ENCODE assay signal across 8 cellular contexts in the genomic region with DNA sequence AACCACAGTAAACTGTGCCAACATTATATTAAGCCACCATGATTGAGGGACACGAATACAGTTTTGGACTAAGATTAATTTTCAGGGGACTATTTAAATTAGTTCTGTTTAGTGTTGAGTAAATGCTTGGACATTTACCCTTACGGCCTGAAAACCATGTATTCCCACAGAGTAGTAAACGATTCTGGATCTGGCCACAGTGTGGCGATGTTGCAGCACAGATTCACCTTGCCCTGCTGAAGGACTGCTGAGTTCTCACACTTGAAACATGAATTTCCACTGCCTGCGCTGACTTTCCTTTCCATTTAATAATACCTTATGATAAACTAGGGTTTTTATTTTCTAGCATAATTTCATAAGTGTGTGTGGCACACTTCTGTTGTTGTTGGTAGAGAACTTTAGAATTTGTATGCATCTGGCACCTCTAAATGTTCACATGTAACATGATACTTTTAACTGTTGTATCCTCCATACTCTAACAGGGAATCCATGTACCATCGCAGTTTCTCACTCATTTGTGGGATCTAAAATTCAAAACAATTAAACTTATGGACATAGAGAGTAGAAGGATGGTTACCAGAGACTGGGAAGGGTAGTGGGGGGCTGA. TPM values are rescaled to one million over a fixed set of nuclear protein-coding genes. Genes with fewer than 3 reads are reported as not detected.
DNase-seq lines count a peak whose midpoint lies in the region; ATAC-seq and TF ChIP-seq lines count a peak whose summit lies in the region.

No MANE protein-coding gene starts in this region.

- WGBS in ovary, 3 donors: 8 to 14% (median 11%) methylated on average over 6 of the region's 6 CpGs

- no peak overlapping the region for H2AFZ ChIP-seq in OCI-LY1 (ENCODE audit: low read length)

- TF ChIP-seq CTCF in DOHH2 (IDR thresholded peaks at IDR 0.05; ENCODE audit: low read depth, low read length, poor library complexity, severe bottlenecking): peak; percentile 85
- TF ChIP-seq CTCF in OCI-LY1 (IDR thresholded peaks at IDR 0.05; ENCODE audit: low read length): peak; percentile 86
- TF ChIP-seq CTCF in foreskin fibroblast (IDR thresholded peaks at IDR 0.05; ENCODE audit: low read depth, low read length): peak; percentile 83
- TF ChIP-seq CTCF in ovary (IDR thresholded peaks at IDR 0.05): peak; percentile 42 to 71 (median 56)

- H3K9me3 ChIP-seq in DOHH2 (ENCODE audit: control insufficient read depth, insufficient read depth, low read length) (no peaks in the 10 kb centered on the region), OCI-LY1 (ENCODE audit: low read length) (no peaks in the 10 kb centered on the region), ovary (no peaks in the 10 kb centered on the region)
- H3K9me3 ChIP-seq in effector memory CD4-positive, alpha-beta T cell (ENCODE audit: control insufficient read depth, low read length): no peaks in the 10 kb centered on the region

- H3K4me3 ChIP-seq in DOHH2 (ENCODE audit: low read length) (no peak overlapping the region), OCI-LY1 (ENCODE audit: low read depth, low read length, poor library complexity, severe bottlenecking) (no peak overlapping the region), foreskin fibroblast (ENCODE audit: low read depth in 1 of 2, low read length in 2 of 2) (no peak overlapping the region), ovary (no peak overlapping the region)
- no peak overlapping the region for H3K4me3 ChIP-seq in effector memory CD4-positive, alpha-beta T cell (ENCODE audit: insufficient read depth, low read depth, low read length, poor library complexity, severe bottlenecking)

- no peaks in the 10 kb centered on the region for H3K36me3 ChIP-seq in DOHH2 (ENCODE audit: control insufficient read depth, low read length)
- no peaks in the 10 kb centered on the region for H3K36me3 ChIP-seq in OCI-LY1 (ENCODE audit: insufficient read depth, low read length)
- no peaks in the 10 kb centered on the region for H3K36me3 ChIP-seq in ovary
- H3K36me3 ChIP-seq in effector memory CD4-positive, alpha-beta T cell (ENCODE audit: control insufficient read depth, insufficient read depth, low read length): no peaks in the 10 kb centered on the region

- H3K4me1 ChIP-seq in DOHH2 (ENCODE audit: control insufficient read depth, low read length) (peaks cover 6% of the 10 kb centered on the region), OCI-LY1 (ENCODE audit: insufficient read depth, low read length, severe bottlenecking) (no peaks in the 10 kb centered on the region), ovary (ENCODE audit: insufficient read depth) (no peaks in the 10 kb centered on the region)
- no peaks in the 10 kb centered on the region for H3K4me1 ChIP-seq in effector memory CD4-positive, alpha-beta T cell (ENCODE audit: control insufficient read depth, insufficient read depth, low read length, poor library complexity, severe bottlenecking)

- no peaks in the 10 kb centered on the region for H3K36me3 Mint-ChIP-seq in activated T-cell treated with anti-CD3 and anti-CD28 coated beads, Interleukin-2, amount 50 U/mL, for 4 hours (ENCODE audit: insufficient read depth)

- H4K20me1 ChIP-seq in DOHH2 (ENCODE audit: control insufficient read depth, insufficient read depth, low read depth, low read length) (no peaks in the 10 kb centered on the region), OCI-LY1 (ENCODE audit: insufficient read depth, low read length) (no peaks in the 10 kb centered on the region)

- no peaks in the 10 kb centered on the region for H3K9me2 ChIP-seq in DOHH2 (replicated peaks; ENCODE audit: control insufficient read depth, low read length)
- H3K9me2 ChIP-seq in OCI-LY1 (ENCODE audit: low read depth, low read length): no peaks in the 10 kb centered on the region

- H3K4me2 ChIP-seq in DOHH2 (ENCODE audit: low read length) (0 out of 2 replicates have a peak overlapping the region, but pooled peaks have one; percentile 18), OCI-LY1 (ENCODE audit: low read length) (no peak overlapping the region)

- no peak overlapping the region for H3K9ac ChIP-seq in OCI-LY1 (ENCODE audit: low read length)

- H3F3A ChIP-seq in DOHH2 (ENCODE audit: control insufficient read depth, insufficient read depth) (no peaks in the 10 kb centered on the region), OCI-LY1 (ENCODE audit: insufficient read depth, low read length) (no peaks in the 10 kb centered on the region)

- no peaks in the 10 kb centered on the region for H3K4me1 Mint-ChIP-seq in activated T-cell treated with anti-CD3 and anti-CD28 coated beads, Interleukin-2, amount 50 U/mL, for 4 hours (ENCODE audit: low read depth)

- H3K4me3 Mint-ChIP-seq in activated T-cell treated with anti-CD3 and anti-CD28 coated beads, Interleukin-2, amount 50 U/mL, for 4 hours: no peak overlapping the region

- H3K27ac ChIP-seq in DOHH2 (ENCODE audit: low read depth, low read length): no peak overlapping the region
- no peak overlapping the region for H3K27ac ChIP-seq in OCI-LY1 (ENCODE audit: low read depth, low read length, poor library complexity, severe bottlenecking)
- no peak overlapping the region for H3K27ac ChIP-seq in ovary
- H3K27ac ChIP-seq in effector memory CD4-positive, alpha-beta T cell (ENCODE audit: insufficient read depth, low read length, poor library complexity, severe bottlenecking): no peak overlapping the region

- H3K79me2 ChIP-seq in DOHH2 (ENCODE audit: control insufficient read depth, low read length): no peaks in the 10 kb centered on the region
- H3K79me2 ChIP-seq in OCI-LY1 (ENCODE audit: insufficient read depth, low read length): no peaks in the 10 kb centered on the region

- H3K27me3 Mint-ChIP-seq in activated T-cell treated with anti-CD3 and anti-CD28 coated beads, Interleukin-2, amount 50 U/mL, for 4 hours (ENCODE audit: low read depth): peaks cover 3% of the 10 kb centered on the region

- DNase-seq in activated T-cell treated with anti-CD3 and anti-CD28 coated beads, Interleukin-2, amount 50 U/mL, for 4 hours: peak; percentile 18
- peak; percentile 52 to 89 for DNase-seq in foreskin fibroblast
- DNase-seq in ovary: peak; percentile 22 to 72 (median 70)
- DNase-seq in effector memory CD4-positive, alpha-beta T cell: no peak

- ATAC-seq in GM21360 (IDR thresholded peaks at IDR 0.05; ENCODE audit: unreplicated experiment): peak; percentile 96
- ATAC-seq in HG03565 (IDR thresholded peaks at IDR 0.05; ENCODE audit: unreplicated experiment): peak; percentile 96
- ATAC-seq in activated T-cell treated with anti-CD3 and anti-CD28 coated beads, Interleukin-2, amount 50 U/mL, for 4 hours: peak in 1 of 2 donors; percentile 58

- H3K27me3 ChIP-seq in DOHH2 (ENCODE audit: control insufficient read depth, low read length) (no peaks in the 10 kb centered on the region), OCI-LY1 (ENCODE audit: insufficient read depth, low read length) (no peaks in the 10 kb centered on the region), ovary (no peaks in the 10 kb centered on the region)
- peaks cover 3% of the 10 kb centered on the region for H3K27me3 ChIP-seq in effector memory CD4-positive, alpha-beta T cell (replicated peaks; ENCODE audit: control insufficient read depth, insufficient read depth, low read length, poor library complexity, severe bottlenecking)

- no peak for TF ChIP-seq EP300 in ovary (IDR thresholded peaks at IDR 0.05)

- no peaks in the 10 kb centered on the region for H3K9me3 Mint-ChIP-seq in activated T-cell treated with anti-CD3 and anti-CD28 coated beads, Interleukin-2, amount 50 U/mL, for 4 hours

- no peak for TF ChIP-seq POLR2A in ovary (IDR thresholded peaks at IDR 0.05)

- intact Hi-C loops in ovary (cut with DNase I): loop anchor here in 2 of 4 donors (10.0 kb wide), 1 partner anchor 1981 kb away; no protein-coding TSS in a partner anchor

RNA-seq across cellular contexts. Expression of gene C3orf38, which starts 53.9 kb away (rescaled TPM):
- total RNA-seq in activated T-cell treated with anti-CD3 and anti-CD28 coated beads, Interleukin-2, amount 50 U/mL, for 4 hours: 10 to 100 TPM; 18.3 to 25.4 (median 23.8) TPM
- total RNA-seq in ovary: 10 to 100 TPM; 13.9 to 25.8 (median 23.3) TPM
- polyA plus RNA-seq in ovary: 10 to 100 TPM in 1 of 2 donors, 1 to 10 TPM in 1; 7.2 to 22.1 TPM

Comparison
In these comparisons a context has a peak if more than half of its experiments do, and no peak if none do; other contexts are left out.
1. DNase-seq: peak in activated T-cell treated with anti-CD3 and anti-CD28 coated beads, Interleukin-2, amount 50 U/mL, for 4 hours (single experiment), foreskin fibroblast (2 of 2) and ovary (5 of 5); none in effector memory CD4-positive, alpha-beta T cell (0 of 3).
2. Peak in every context shown above with its lines, with median percentiles within 50 percentile points of each other: CTCF ChIP-seq.